ENCODE assay signal across 1 cellular context in genomic region chr6:162965366-162965765, GRCh38.
TF ChIP-seq lines count a peak whose summit lies in the region.

No MANE protein-coding gene starts in this region.

TF ChIP-seq in IMR-90, 13 proteins besides CTCF, POLR2A, EP300 and RAD21 (continued from another document):
- TF ChIP-seq USF2 (IDR thresholded peaks at IDR 0.05; ENCODE audit: low read depth, low read length), result no peak
- no peak for TF ChIP-seq MAFK (IDR thresholded peaks at IDR 0.05; ENCODE audit: low read depth, low read length)
- TF ChIP-seq CHD1 (IDR thresholded peaks at IDR 0.05; ENCODE audit: low read depth, low read length), result no peak
